ENCODE assay signal across 29 cellular contexts in genomic region chr11:70118642-70119041, GRCh38. TPM values are rescaled to one million over a fixed set of nuclear protein-coding genes. Genes with fewer than 3 reads are reported as not detected.
DNase-seq lines count a peak whose midpoint lies in the region; ATAC-seq, FAIRE-seq and TF ChIP-seq lines count a peak whose summit lies in the region.
"Had no signal": no experiment of that assay in that cellular context is flagged by ENCODE, and none has a peak within 500 bp of the region (broad histone marks: within the 10 kb centered on the region; RNA-seq: fewer than 3 reads in every experiment).

No MANE protein-coding gene starts in this region.

- 71 to 100% methylated on average over 1 of the region's 1 CpG for WGBS in H1 (ENCODE audit: extremely low coverage in 1 of 2, insufficient coverage in 1 of 2, insufficient read length in 1 of 2, insufficient replicate concordance in 2 of 2, low coverage in 1 of 2, low lambda C conversion rate in 2 of 2, missing lambda C conversion rate in 1 of 2), 2 experiments

- no peak overlapping the region for H3K9ac ChIP-seq in H1 (replicated peaks in 1 of 4; ENCODE audit: extremely low read depth in 1 of 4, low read depth in 3 of 4, low read length in 3 of 4)
- H3K9ac ChIP-seq: BLaER1 had no signal

- no peak overlapping the region for H4K8ac ChIP-seq in H1 (ENCODE audit: extremely low read depth, insufficient read depth, low read length)

- no peak for TF ChIP-seq RAD21 in H1 (IDR thresholded peaks at IDR 0.05 in 1 of 2, conservative IDR thresholded peaks at IDR 0.05 in 1 of 2; ENCODE audit: low read depth in 2 of 2, low read length in 2 of 2)

- TF ChIP-seq CTCF in HEK293 (tag by site-specific recombination; IDR thresholded peaks at IDR 0.05) (no peak), H1 (IDR thresholded peaks at IDR 0.05; ENCODE audit: control extremely low read depth in 1 of 3, insufficient read depth in 1 of 3, low read depth in 1 of 3, low read length in 3 of 3) (no peak)

- TF ChIP-seq EP300 in H1 (IDR thresholded peaks at IDR 0.05; ENCODE audit: borderline replicate concordance in 1 of 2, low read depth in 2 of 2, low read length in 2 of 2), result no peak

- no peak overlapping the region for H2BK12ac ChIP-seq in H1 (ENCODE audit: low read depth, low read length)

- H3K27ac ChIP-seq in HEK293 (ENCODE audit: extremely low read depth, low read depth, low read length), result no peak overlapping the region
- H3K27ac ChIP-seq in H1 (ENCODE audit: low read depth, low read length), result no peak overlapping the region
- H3K27ac ChIP-seq: BLaER1 had no signal

- H3K27me3 Mint-ChIP-seq in activated T-helper 17 cell treated with anti-CD3 and anti-CD28 coated beads, Interleukin-2, amount 50 U/mL, for 72 hours, result peaks cover 28% of the 10 kb centered on the region
- peaks cover 14% of the 10 kb centered on the region for H3K27me3 Mint-ChIP-seq in activated CD4-positive, alpha-beta T cell treated with anti-CD3 and anti-CD28 coated beads for 36 hours

- H2BK20ac ChIP-seq in H1 (ENCODE audit: low read length), result no peak overlapping the region

- no peak overlapping the region for H3K14ac ChIP-seq in H1 (ENCODE audit: insufficient read length)

- peaks cover 6% of the 10 kb centered on the region for H3K4me1 Mint-ChIP-seq in activated T-helper 17 cell treated with anti-CD3 and anti-CD28 coated beads, Interleukin-2, amount 50 U/mL, for 72 hours
- H3K4me1 Mint-ChIP-seq in activated CD4-positive, alpha-beta T cell treated with anti-CD3 and anti-CD28 coated beads for 36 hours, result no peaks in the 10 kb centered on the region
- H3K4me1 Mint-ChIP-seq: CD14-positive monocyte; CD4-positive, alpha-beta memory T cell; CD8-positive, alpha-beta memory T cell had no signal

- no peak overlapping the region for H2BK15ac ChIP-seq in H1 (ENCODE audit: low read length)

- no peak overlapping the region for H3K4me2 ChIP-seq in H1 (ENCODE audit: insufficient read depth in 1 of 2, low read depth in 2 of 2, low read length in 2 of 2)
- H3K4me2 ChIP-seq: BLaER1 had no signal

- no peak overlapping the region for H2BK120ac ChIP-seq in H1 (replicated peaks; ENCODE audit: low read depth, low read length)

- H3K18ac ChIP-seq in H1 (ENCODE audit: extremely low read depth, low read length), result no peak overlapping the region

- H2AK5ac ChIP-seq in H1 (ENCODE audit: low read depth, low read length), result no peak overlapping the region

- no peak overlapping the region for H3K4ac ChIP-seq in H1 (replicated peaks; ENCODE audit: insufficient read length, low read depth, low read length)

- FAIRE-seq in HTR-8/SVneo (lab: Jason Lieb, UNC), result peak; percentile 81
- no peak for FAIRE-seq in H1 (lab: Jason Lieb, UNC)
- FAIRE-seq in urothelium cell line (lab: Jason Lieb, UNC), result peak; percentile 71
- FAIRE-seq: A204.1, GM12878, GM12892, GM18507 had no signal

- intact Hi-C loops in activated CD4-positive, alpha-beta T cell treated with anti-CD3 and anti-CD28 coated beads for 36 hours (cut with DNase I, micrococcal nuclease), result no loop called here

- H3K23ac ChIP-seq in H1 (ENCODE audit: insufficient read length), result no peak overlapping the region

- POLR2A ChIA-PET in HEK293 (lab: Yijun Ruan, JAX) (no interaction called here), H1 (lab: Charles Lee; ENCODE audit: partially characterized antibody) (no interaction called here)
- POLR2A ChIA-PET in activated CD4-positive, alpha-beta T cell treated with anti-CD3 and anti-CD28 coated beads for 36 hours (lab: Charles Lee), result no interaction called here

- CTCF ChIA-PET in HEK293 (lab: Yijun Ruan, JAX), result no interaction called here
- CTCF ChIA-PET in H1 (lab: Charles Lee; ENCODE audit: partially characterized antibody), result interaction anchor here (0.7 kb wide), 1 partner anchor 697 kb away, joined by 3 read pairs; no protein-coding TSS in a partner anchor
- CTCF ChIA-PET in activated CD4-positive, alpha-beta T cell treated with anti-CD3 and anti-CD28 coated beads for 36 hours (lab: Charles Lee), result no interaction called here

- H3K4me3 ChIP-seq in HEK293 (ENCODE audit: low read depth, low read length) (no peak overlapping the region), H1 (ENCODE audit: extremely low read depth in 1 of 4, insufficient read depth in 2 of 4, low read depth in 3 of 4, low read length in 4 of 4) (no peak overlapping the region)
- H3K4me3 ChIP-seq: BLaER1, GM12878 had no signal

- H3K9me3 Mint-ChIP-seq in activated T-helper 17 cell treated with anti-CD3 and anti-CD28 coated beads, Interleukin-2, amount 50 U/mL, for 72 hours, result peaks cover 4% of the 10 kb centered on the region
- H3K9me3 Mint-ChIP-seq in activated CD4-positive, alpha-beta T cell treated with anti-CD3 and anti-CD28 coated beads for 36 hours (ENCODE audit: low read depth), result no peaks in the 10 kb centered on the region

- H3K27ac Mint-ChIP-seq in activated T-helper 17 cell treated with anti-CD3 and anti-CD28 coated beads, Interleukin-2, amount 50 U/mL, for 72 hours, result no peak overlapping the region
- no peak overlapping the region for H3K27ac Mint-ChIP-seq in activated CD4-positive, alpha-beta T cell treated with anti-CD3 and anti-CD28 coated beads for 36 hours
- H3K27ac Mint-ChIP-seq: CD14-positive monocyte; CD4-positive, alpha-beta memory T cell; CD4-positive, CD25-positive, alpha-beta regulatory T cell; CD8-positive, alpha-beta memory T cell had no signal

- no peaks in the 10 kb centered on the region for H3K79me2 ChIP-seq in H1 (ENCODE audit: control insufficient read depth in 1 of 2, insufficient read depth in 2 of 2, low read length in 2 of 2)

- peaks cover 15% of the 10 kb centered on the region; the same call in 1 of the 2 replicates for H3K23me2 ChIP-seq in H1 (ENCODE audit: low read depth, low read length)

- no peaks in the 10 kb centered on the region for H3K36me3 Mint-ChIP-seq in activated T-helper 17 cell treated with anti-CD3 and anti-CD28 coated beads, Interleukin-2, amount 50 U/mL, for 72 hours (ENCODE audit: low read depth)
- no peaks in the 10 kb centered on the region for H3K36me3 Mint-ChIP-seq in activated CD4-positive, alpha-beta T cell treated with anti-CD3 and anti-CD28 coated beads for 36 hours (ENCODE audit: low read depth)
- H3K36me3 Mint-ChIP-seq: CD14-positive monocyte; CD4-positive, alpha-beta memory T cell; CD4-positive, CD25-positive, alpha-beta regulatory T cell had no signal

- no peak overlapping the region for H2AFZ ChIP-seq in H1 (ENCODE audit: low read length)

- H2BK5ac ChIP-seq in H1 (ENCODE audit: low read depth, low read length), result no peak overlapping the region

- no peaks in the 10 kb centered on the region; a peak in 1 of 7 replicates for H3K27me3 ChIP-seq in H1 (replicated peaks in 1 of 4; ENCODE audit: control insufficient read depth in 3 of 4, extremely low read depth in 1 of 4, insufficient read depth in 3 of 4, low read length in 3 of 4)
- H3K27me3 ChIP-seq: BE2C, BLaER1 had no signal

- H3K4me1 ChIP-seq in HEK293 (ENCODE audit: control insufficient read depth, insufficient read depth, low read length) (no peaks in the 10 kb centered on the region), H1 (replicated peaks in 1 of 4; ENCODE audit: control insufficient read depth in 3 of 4, insufficient read depth in 4 of 4, low read length in 3 of 4) (peaks cover 0 to 8% (median 3%) of the 10 kb centered on the region in 4 experiments; a peak in 6 of 7 replicates)

- H3K36me3 ChIP-seq in HEK293 (ENCODE audit: control insufficient read depth in 2 of 2, insufficient read depth in 1 of 2, low read length in 2 of 2) (no peaks in the 10 kb centered on the region), H1 (ENCODE audit: control insufficient read depth in 2 of 4, insufficient read depth in 4 of 4, low read length in 3 of 4) (no peaks in the 10 kb centered on the region)
- H3K36me3 ChIP-seq: BE2C, BLaER1 had no signal

- no peaks in the 10 kb centered on the region for H3K79me1 ChIP-seq in H1 (ENCODE audit: low read depth, low read length)

- no peaks in the 10 kb centered on the region for H3K9me3 ChIP-seq in HEK293 (ENCODE audit: control insufficient read depth, insufficient read depth, low read depth, low read length)
- no peaks in the 10 kb centered on the region for H3K9me3 ChIP-seq in H1 (ENCODE audit: insufficient read depth in 2 of 2, low read depth in 1 of 2, low read length in 1 of 2)
- H3K9me3 ChIP-seq: BLaER1 had no signal

- peaks cover 0 to 3% of the 10 kb centered on the region in 2 experiments for H4K20me1 ChIP-seq in H1 (replicated peaks in 1 of 2; ENCODE audit: control insufficient read depth in 1 of 2, insufficient read depth in 2 of 2, low read length in 2 of 2)
- H4K20me1 ChIP-seq: BLaER1 had no signal

- no peak overlapping the region for H4K5ac ChIP-seq in H1 (ENCODE audit: insufficient read length, low read depth, low read length)

- no peak overlapping the region for H4K91ac ChIP-seq in H1 (replicated peaks; ENCODE audit: insufficient read length, low read length)

- peak overlapping the region; percentile 53 for H3K56ac ChIP-seq in H1 (replicated peaks; ENCODE audit: insufficient read length, low read depth, low read length)

- ATAC-seq in activated T-helper 17 cell treated with anti-CD3 and anti-CD28 coated beads, Interleukin-2, amount 50 U/mL, for 72 hours (replicated peaks), result no peak
- ATAC-seq in activated CD4-positive, alpha-beta T cell treated with anti-CD3 and anti-CD28 coated beads for 36 hours, result no peak
- ATAC-seq: GM12878 had no signal

- DNase-seq in HTR-8/SVneo (ENCODE audit: insufficient read length, low spot score), result no peak
- no peak for DNase-seq in H1 (ENCODE audit: low read depth in 1 of 2, low spot score in 2 of 2)
- no peak for DNase-seq in urothelium cell line (ENCODE audit: low spot score)
- DNase-seq in HK-2 (ENCODE audit: unreplicated experiment), result no peak
- DNase-seq in activated CD4-positive, alpha-beta T cell treated with anti-CD3 and anti-CD28 coated beads for 36 hours, result no peak
- DNase-seq: 8988T; ACHN; BE2C; C1 segment of cervical spinal cord; CD4-positive, alpha-beta memory T cell; CD4-positive, CD25-positive, alpha-beta regulatory T cell; CD8-positive, alpha-beta memory T cell; COR-L47; DMS 273 treated with DMSO at 0.1 percent for 48 hours; DMS153; DMS53; DMS79; DND-41; EL; GDM1 had no signal

- no peak overlapping the region for H3K4me3 Mint-ChIP-seq in activated T-helper 17 cell treated with anti-CD3 and anti-CD28 coated beads, Interleukin-2, amount 50 U/mL, for 72 hours
- H3K4me3 Mint-ChIP-seq in activated CD4-positive, alpha-beta T cell treated with anti-CD3 and anti-CD28 coated beads for 36 hours, result no peak overlapping the region
- H3K4me3 Mint-ChIP-seq: CD14-positive monocyte; CD4-positive, alpha-beta memory T cell; CD4-positive, CD25-positive, alpha-beta regulatory T cell; CD8-positive, alpha-beta memory T cell had no signal

- TF ChIP-seq POLR2A in H1 (IDR thresholded peaks at IDR 0.05; ENCODE audit: control extremely low read depth in 1 of 2, low read depth in 2 of 2, low read length in 2 of 2), result no peak

RNA-seq across cellular contexts. Expression of gene ANO1, which starts 40.5 kb away (rescaled TPM):
- 4.3 and 5.0 TPM in 2 replicates for total RNA-seq in H1 (2021; fragmentation: NEBNext Ultra II Directional; extraction: Animal tissue kit (Norgen Biotek cat#: 25700))
- 3.6 and 4.7 TPM in 2 replicates for polyA plus RNA-seq in H1 (2011; rRNA removed)
- polyA plus RNA-seq in H1 (2011; cell fraction: cytosol; rRNA removed), result 2.7 TPM
- polyA plus RNA-seq in H1 (2011; cell fraction: nucleus; rRNA removed), result 8.2 TPM
- 3.5 to 8.6 TPM (median 6.9 TPM) in 4 replicates for polyA plus RNA-seq in H1 (2012, experiment 1 of 2)
- polyA plus RNA-seq in H1 (2012, experiment 2 of 2), result 1.3 TPM
- polyA plus RNA-seq in H1 (2013, experiment 1 of 2), result 4.9 TPM
- 4.3 TPM for polyA plus RNA-seq in H1 (2013, experiment 2 of 2)
- polyA minus RNA-seq in H1 (2011; rRNA and poly(A)+ RNA removed), result 3.2 and 6.5 TPM in 2 replicates
- 3.9 TPM for polyA minus RNA-seq in H1 (2011; cell fraction: cytosol; rRNA and poly(A)+ RNA removed)
- polyA minus RNA-seq in H1 (2011; cell fraction: nucleus; rRNA and poly(A)+ RNA removed), result 6.7 TPM
- total RNA-seq in activated T-helper 17 cell treated with anti-CD3 and anti-CD28 coated beads, Interleukin-2, amount 50 U/mL, for 72 hours, result under 1 TPM; 0.09 to 0.11 TPM
- total RNA-seq in activated CD4-positive, alpha-beta T cell treated with anti-CD3 and anti-CD28 coated beads for 36 hours, result not detected
- total RNA-seq: CD4-positive, alpha-beta memory T cell; CD4-positive, CD25-positive, alpha-beta regulatory T cell; CD8-positive, alpha-beta memory T cell; G401 had no signal
- polyA plus RNA-seq: CD14-positive monocyte; CD4-positive, alpha-beta memory T cell; CD4-positive, CD25-positive, alpha-beta regulatory T cell; CD8-positive, alpha-beta memory T cell had no signal
